ENCODE assay signal across 1 cellular context in genomic region chr3:58496206-58496605, GRCh38.
TF ChIP-seq lines count a peak whose summit lies in the region.

No MANE protein-coding gene starts in this region.

TF ChIP-seq in WTC11, 78 proteins besides CTCF, POLR2A, EP300 and RAD21 (continued from another document):
- TF ChIP-seq ZNF512 (CRISPR knock-in tag; IDR thresholded peaks at IDR 0.05; ENCODE audit: borderline replicate concordance): no peak
- TF ChIP-seq ATF2 (CRISPR knock-in tag; IDR thresholded peaks at IDR 0.05; ENCODE audit: borderline replicate concordance, low read depth): no peak
- TF ChIP-seq JAZF1 (CRISPR knock-in tag; IDR thresholded peaks at IDR 0.05): no peak
- no peak for TF ChIP-seq AFF4 (CRISPR knock-in tag; IDR thresholded peaks at IDR 0.05; ENCODE audit: borderline replicate concordance)
- no peak for TF ChIP-seq SOX15 (CRISPR knock-in tag; IDR thresholded peaks at IDR 0.05)
- no peak for TF ChIP-seq E2F4 (CRISPR knock-in tag; IDR thresholded peaks at IDR 0.05; ENCODE audit: borderline replicate concordance, low read depth)
- TF ChIP-seq SMAD3 (CRISPR knock-in tag; IDR thresholded peaks at IDR 0.05; ENCODE audit: borderline replicate concordance): no peak
- no peak for TF ChIP-seq ZNF416 (CRISPR knock-in tag; IDR thresholded peaks at IDR 0.05)
- TF ChIP-seq ZNF423 (CRISPR knock-in tag; IDR thresholded peaks at IDR 0.05): no peak
- TF ChIP-seq AR (CRISPR knock-in tag; IDR thresholded peaks at IDR 0.05): no peak
- TF ChIP-seq ATF6 (CRISPR knock-in tag; IDR thresholded peaks at IDR 0.05): no peak
- TF ChIP-seq RELA (CRISPR knock-in tag; IDR thresholded peaks at IDR 0.05; ENCODE audit: borderline replicate concordance): no peak
- TF ChIP-seq MYBL2 (CRISPR knock-in tag; IDR thresholded peaks at IDR 0.05): no peak
- no peak for TF ChIP-seq NR3C1 (CRISPR knock-in tag; conservative IDR thresholded peaks at IDR 0.05; ENCODE audit: low read depth)
- TF ChIP-seq NR1H2 (CRISPR knock-in tag; IDR thresholded peaks at IDR 0.05): no peak
- no peak for TF ChIP-seq TP53 (CRISPR knock-in tag; IDR thresholded peaks at IDR 0.05)
- TF ChIP-seq NFE2L1 (CRISPR knock-in tag; IDR thresholded peaks at IDR 0.05): no peak
- no peak for TF ChIP-seq ZNF138 (CRISPR knock-in tag; conservative IDR thresholded peaks at IDR 0.05)
- no peak for TF ChIP-seq MLX (CRISPR knock-in tag; IDR thresholded peaks at IDR 0.05)
